In the genomic region with DNA sequence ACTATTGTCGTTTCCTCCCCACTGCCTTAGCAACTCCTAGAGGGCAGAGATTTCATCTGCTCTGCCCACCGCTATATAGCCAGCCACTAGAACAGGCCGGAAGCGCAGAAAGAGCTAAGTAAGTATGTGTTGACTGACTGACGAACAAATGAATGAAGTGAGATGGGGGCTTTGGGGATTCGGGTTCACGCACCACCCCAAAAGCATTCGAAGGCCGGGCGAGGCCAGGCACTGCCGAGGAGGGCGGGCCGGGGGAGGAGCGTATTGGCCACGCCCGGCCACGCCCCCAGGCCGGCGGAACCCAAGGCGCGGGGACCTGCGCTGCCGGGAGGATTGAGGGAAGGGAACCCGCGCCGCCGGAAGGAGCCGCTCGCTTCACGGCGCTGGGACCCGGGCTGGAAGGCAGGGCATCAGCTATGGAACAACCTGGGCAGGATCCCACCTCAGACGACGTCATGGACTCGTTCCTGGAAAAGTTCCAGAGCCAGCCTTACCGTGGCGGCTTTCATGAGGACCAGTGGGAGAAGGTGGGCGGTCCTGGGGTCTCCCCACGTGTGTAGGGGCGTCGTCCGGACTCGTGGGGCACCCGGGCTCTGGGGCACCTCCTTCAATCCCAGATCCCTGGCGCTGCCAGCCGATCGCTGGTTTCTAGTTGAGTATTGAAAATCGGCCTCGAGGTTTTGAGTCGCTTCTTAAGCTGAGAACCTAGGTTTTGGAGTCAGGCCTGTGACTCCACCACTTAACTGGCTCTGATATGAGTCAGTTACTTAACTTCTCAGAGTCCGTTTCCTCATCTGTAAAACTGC, we compare ENCODE assay signal across 8 cellular contexts. TPM values are rescaled to one million over a fixed set of nuclear protein-coding genes. Genes with fewer than 3 reads are reported as not detected.
DNase-seq lines count a peak whose midpoint lies in the region; ATAC-seq, FAIRE-seq and TF ChIP-seq lines count a peak whose summit lies in the region.

A gene with protein sequence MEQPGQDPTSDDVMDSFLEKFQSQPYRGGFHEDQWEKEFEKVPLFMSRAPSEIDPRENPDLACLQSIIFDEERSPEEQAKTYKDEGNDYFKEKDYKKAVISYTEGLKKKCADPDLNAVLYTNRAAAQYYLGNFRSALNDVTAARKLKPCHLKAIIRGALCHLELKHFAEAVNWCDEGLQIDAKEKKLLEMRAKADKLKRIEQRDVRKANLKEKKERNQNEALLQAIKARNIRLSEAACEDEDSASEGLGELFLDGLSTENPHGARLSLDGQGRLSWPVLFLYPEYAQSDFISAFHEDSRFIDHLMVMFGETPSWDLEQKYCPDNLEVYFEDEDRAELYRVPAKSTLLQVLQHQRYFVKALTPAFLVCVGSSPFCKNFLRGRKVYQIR (plus strand): TSS at position 369 of the 806 bp plus-strand sequence. CDS start 48 bp downstream, at position 417.

- H3K9me3 ChIP-seq in A549 (no peaks in the 10 kb centered on the region), WERI-Rb-1 (ENCODE audit: severe bottlenecking) (no peaks in the 10 kb centered on the region), breast epithelium (no peaks in the 10 kb centered on the region), small intestine (ENCODE audit: control insufficient read depth, low read depth) (no peaks in the 10 kb centered on the region)

- peak; percentile 56 to 80 for DNase-seq in A549 (ENCODE audit: low read depth in 1 of 2, low spot score in 1 of 2)
- peak; percentile 92 for DNase-seq in NCI-H2171 (lab: John Stamatoyannopoulos, UW)
- peak; percentile 75 for DNase-seq in WERI-Rb-1
- DNase-seq in breast epithelium (ENCODE audit: low spot score in 2 of 2), result peak; percentile 71 to 78
- DNase-seq in iPS-NIHi11 (ENCODE audit: low spot score), result peak; percentile 98
- DNase-seq in small intestine, result peak; percentile 88

- POLR2A ChIA-PET in A549 (lab: Yijun Ruan, JAX), result interaction anchor here (0.6 to 1.4 kb wide), 2 partner anchors 10 to 758 kb away, joined by 3 read pairs; no protein-coding TSS in a partner anchor

- TF ChIP-seq EP300 in A549 (IDR thresholded peaks at IDR 0.05), result no peak

- no peak for TF ChIP-seq RAD21 in A549 (conservative IDR thresholded peaks at IDR 0.05 in 1 of 2, IDR thresholded peaks at IDR 0.05 in 1 of 2)

- WGBS in A549 (ENCODE audit: missing lambda C conversion rate), result 9% methylated on average over 15 of the region's 51 CpGs
- WGBS in small intestine, 3 donors, result 0 to 1% (median 1%) methylated on average over 50 to 51 of the region's 51 CpGs

- FAIRE-seq in A549 (lab: Jason Lieb, UNC) (no peak), small intestine (lab: Jason Lieb, UNC) (no peak)

- intact Hi-C loops in breast epithelium (cut with DNase I; ENCODE audit: low total_unique reads), result no loop called here

- TF ChIP-seq CTCF in A549 (IDR thresholded peaks at IDR 0.05), result no peak
- TF ChIP-seq CTCF in WERI-Rb-1 (IDR thresholded peaks at IDR 0.05; ENCODE audit: low read depth, low read length), result no peak
- TF ChIP-seq CTCF in breast epithelium (IDR thresholded peaks at IDR 0.05), result no peak

- ATAC-seq in A549 (peak; percentile 97 to 98), GM18858 (IDR thresholded peaks at IDR 0.05; ENCODE audit: unreplicated experiment) (peak; percentile 80), HG03066 (IDR thresholded peaks at IDR 0.05; ENCODE audit: low read depth, unreplicated experiment) (peak; percentile 91)

- peak within 1 kb of the TSS; percentile 74 for H3K4me3 ChIP-seq in A549
- peak within 1 kb of the TSS; percentile 76 for H3K4me3 ChIP-seq in WERI-Rb-1 (ENCODE audit: low read depth, low read length)
- H3K4me3 ChIP-seq in breast epithelium, result peak within 1 kb of the TSS; percentile 71 to 80 (median 79)
- H3K4me3 ChIP-seq in small intestine (ENCODE audit: low read depth in 1 of 2, low read length in 2 of 2), result peak within 1 kb of the TSS; percentile 77 to 83

- peaks cover 28% of the 10 kb centered on the region for H3K36me3 ChIP-seq in WERI-Rb-1
- H3K36me3 ChIP-seq in breast epithelium, result no peaks in the 10 kb centered on the region
- H3K36me3 ChIP-seq in small intestine (ENCODE audit: control insufficient read depth in 2 of 2, insufficient read depth in 2 of 2, low read length in 2 of 2), result peaks cover 0 to 5% of the 10 kb centered on the region in 2 donors

- CTCF ChIA-PET in A549 (lab: Yijun Ruan, JAX), result interaction anchor here (1.4 kb wide), 1 partner anchor 22 kb away, joined by 3 read pairs; no protein-coding TSS in a partner anchor

- H3K27me3 ChIP-seq in WERI-Rb-1 (ENCODE audit: insufficient read depth, low read depth, severe bottlenecking) (no peaks in the 10 kb centered on the region), breast epithelium (no peaks in the 10 kb centered on the region), small intestine (ENCODE audit: control insufficient read depth in 2 of 2, insufficient read depth in 2 of 2, low read length in 2 of 2) (no peaks in the 10 kb centered on the region)

- H3K4me1 ChIP-seq in A549 (no peaks in the 10 kb centered on the region), breast epithelium (peaks cover 5 to 6% of the 10 kb centered on the region in 2 donors), small intestine (ENCODE audit: control insufficient read depth in 2 of 2, insufficient read depth in 1 of 2, low read depth in 1 of 2, low read length in 1 of 2) (peaks cover 0 to 2% of the 10 kb centered on the region in 2 donors)

- H3K27ac ChIP-seq in A549 (peak within 1 kb of the TSS; percentile 82 to 89), WERI-Rb-1 (peak within 1 kb of the TSS; percentile 76), breast epithelium (peak within 1 kb of the TSS; percentile 64 to 81), small intestine (ENCODE audit: low read depth in 1 of 2, low read length in 1 of 2) (peak within 1 kb of the TSS; percentile 58 to 83)

- TF ChIP-seq POLR2A in A549 (IDR thresholded peaks at IDR 0.05; ENCODE audit: low read length) (peak; percentile 79), breast epithelium (IDR thresholded peaks at IDR 0.05) (no peak)

- peak within 1 kb of the TSS; percentile 79 for H3K4me2 ChIP-seq in A549

TF ChIP-seq in A549, 52 proteins besides CTCF, POLR2A, EP300 and RAD21 (continues in another document):
- peak; percentile 62; the same call in 1 of the 2 replicates for TF ChIP-seq MYC (IDR thresholded peaks at IDR 0.05; ENCODE audit: borderline replicate concordance, low read length)
- TF ChIP-seq FOSB (CRISPR knock-in tag; IDR thresholded peaks at IDR 0.05), result no peak
- TF ChIP-seq RCOR1 (IDR thresholded peaks at IDR 0.05; ENCODE audit: low read depth, low read length), result no peak
- TF ChIP-seq, protein P1, sequence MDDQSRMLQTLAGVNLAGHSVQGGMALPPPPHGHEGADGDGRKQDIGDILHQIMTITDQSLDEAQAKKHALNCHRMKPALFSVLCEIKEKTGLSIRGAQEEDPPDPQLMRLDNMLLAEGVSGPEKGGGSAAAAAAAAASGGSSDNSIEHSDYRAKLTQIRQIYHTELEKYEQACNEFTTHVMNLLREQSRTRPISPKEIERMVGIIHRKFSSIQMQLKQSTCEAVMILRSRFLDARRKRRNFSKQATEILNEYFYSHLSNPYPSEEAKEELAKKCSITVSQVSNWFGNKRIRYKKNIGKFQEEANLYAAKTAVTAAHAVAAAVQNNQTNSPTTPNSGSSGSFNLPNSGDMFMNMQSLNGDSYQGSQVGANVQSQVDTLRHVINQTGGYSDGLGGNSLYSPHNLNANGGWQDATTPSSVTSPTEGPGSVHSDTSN (IDR thresholded peaks at IDR 0.05), result peak; percentile 25; the same call in 1 of the 2 replicates
- peak; percentile 48 for TF ChIP-seq PHF8 (IDR thresholded peaks at IDR 0.05; ENCODE audit: borderline replicate concordance, low read depth)
- TF ChIP-seq GATA3 (IDR thresholded peaks at IDR 0.05; ENCODE audit: borderline replicate concordance), result no peak
- no peak for TF ChIP-seq ZFP36 (IDR thresholded peaks at IDR 0.05; ENCODE audit: borderline replicate concordance, partially characterized antibody)
- no peak for TF ChIP-seq HDAC2 (IDR thresholded peaks at IDR 0.05)
- no peak for TF ChIP-seq SREBF2 (IDR thresholded peaks at IDR 0.05)
- TF ChIP-seq JUN (IDR thresholded peaks at IDR 0.05), result peak; percentile 39 to 84; a peak in 4 of 5 replicates
- TF ChIP-seq CBX2 (IDR thresholded peaks at IDR 0.05; ENCODE audit: borderline replicate concordance, low read depth), result no peak
- TF ChIP-seq HOXB13 (CRISPR knock-in tag; IDR thresholded peaks at IDR 0.05; ENCODE audit: low read depth), result no peak
- TF ChIP-seq FOXS1 (CRISPR knock-in tag; IDR thresholded peaks at IDR 0.05), result no peak
- no peak for TF ChIP-seq MAFK (IDR thresholded peaks at IDR 0.05; ENCODE audit: partially characterized antibody)
- no peak for TF ChIP-seq ZC3H11A (IDR thresholded peaks at IDR 0.05)
- no peak for TF ChIP-seq RFX5 (IDR thresholded peaks at IDR 0.05)
- TF ChIP-seq NPAS2 (CRISPR knock-in tag; IDR thresholded peaks at IDR 0.05; ENCODE audit: borderline replicate concordance), result no peak
- TF ChIP-seq BHLHE40 (IDR thresholded peaks at IDR 0.05; ENCODE audit: low read depth, low read length), result no peak
- no peak for TF ChIP-seq FOSL2 (IDR thresholded peaks at IDR 0.05)
- TF ChIP-seq FOSL2 (CRISPR knock-in tag; IDR thresholded peaks at IDR 0.05), result no peak
- no peak for TF ChIP-seq NFE2L2 (conservative IDR thresholded peaks at IDR 0.05; ENCODE audit: low read length)
- no peak for TF ChIP-seq NR3C1 (IDR thresholded peaks at IDR 0.05)
- TF ChIP-seq RARB (CRISPR knock-in tag; IDR thresholded peaks at IDR 0.05), result no peak
- no peak for TF ChIP-seq ZNF302 (CRISPR knock-in tag; IDR thresholded peaks at IDR 0.05)
- no peak for TF ChIP-seq HOXA7 (CRISPR knock-in tag; IDR thresholded peaks at IDR 0.05)
- no peak for TF ChIP-seq EHF (CRISPR knock-in tag; IDR thresholded peaks at IDR 0.05)
- no peak for TF ChIP-seq ESRRA (IDR thresholded peaks at IDR 0.05; ENCODE audit: borderline replicate concordance, low read length)
- TF ChIP-seq, protein P2, sequence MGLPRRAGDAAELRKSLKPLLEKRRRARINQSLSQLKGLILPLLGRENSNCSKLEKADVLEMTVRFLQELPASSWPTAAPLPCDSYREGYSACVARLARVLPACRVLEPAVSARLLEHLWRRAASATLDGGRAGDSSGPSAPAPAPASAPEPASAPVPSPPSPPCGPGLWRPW (IDR thresholded peaks at IDR 0.05), result no peak
- no peak for TF ChIP-seq CHD4 (IDR thresholded peaks at IDR 0.05; ENCODE audit: borderline replicate concordance)
- no peak for TF ChIP-seq HOXB5 (CRISPR knock-in tag; IDR thresholded peaks at IDR 0.05)

RNA-seq across cellular contexts. Expression of the gene that starts here (rescaled TPM):
- 27.1 and 32.2 TPM in 2 replicates for polyA plus RNA-seq in A549 (2011; rRNA removed)
- polyA plus RNA-seq in A549 (2012; cell fraction: cytosol; rRNA removed), result 14.6 and 15.8 TPM in 2 replicates
- 11.2 and 19.7 TPM in 2 replicates for polyA plus RNA-seq in A549 (2012; cell fraction: nucleus; rRNA removed)
- polyA plus RNA-seq in A549 (2017; fragmentation: RNase III; extraction: RNeasy Plus Mini Kit Qiagen cat#74134 plus additional on column Dnase treatment), result 20.1 to 22.8 TPM (median 20.4 TPM) in 3 replicates
- polyA minus RNA-seq in A549 (2011; rRNA and poly(A)+ RNA removed), result 22.4 and 23.4 TPM in 2 replicates
- total RNA-seq in breast epithelium, result 10 to 100 TPM; 18.2 to 33.8 (median 26.9) TPM
- 10 to 100 TPM; 11.9 to 14.1 (median 12.5) TPM for polyA plus RNA-seq in small intestine

Comparison
In these comparisons a context has a peak if more than half of its experiments do, and no peak if none do; other contexts are left out.
1. Peak in every context shown above with its lines: DNase-seq, ATAC-seq, H3K4me3 ChIP-seq and H3K27ac ChIP-seq.